21 cellular contexts compared by ENCODE assay signal in the genomic region with DNA sequence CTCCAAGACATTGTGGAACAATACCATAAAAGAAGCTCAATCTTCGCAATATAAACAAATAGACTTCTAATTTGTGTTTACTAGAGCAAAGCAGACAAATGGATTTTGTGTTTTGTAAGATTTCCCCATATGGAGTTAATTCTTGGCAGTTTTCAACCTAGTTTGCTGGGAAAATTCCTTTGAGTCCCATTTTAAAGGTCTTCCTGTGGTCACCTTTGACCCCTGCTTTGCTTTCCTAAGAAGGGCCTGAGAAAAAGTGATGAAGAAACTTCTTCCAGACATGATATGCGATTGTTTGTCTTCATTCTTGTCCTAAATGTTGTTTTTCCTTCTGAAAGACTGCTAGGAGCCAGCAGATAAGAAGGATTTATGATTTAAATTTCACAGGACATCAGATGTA.
"Had no signal": no experiment of that assay in that cellular context is flagged by ENCODE, and none has a peak within 500 bp of the region (broad histone marks: within the 10 kb centered on the region; RNA-seq: fewer than 3 reads in every experiment).

No MANE protein-coding gene starts in this region.

- H3K9me3 Mint-ChIP-seq: activated CD4-positive, alpha-beta memory T cell treated with anti-CD3 and anti-CD28 coated beads for 36 hours; activated T-cell treated with anti-CD3 and anti-CD28 coated beads, Interleukin-2, amount 50 U/mL, for 24 hours had no signal

- H3K79me2 ChIP-seq: hepatocyte had no signal

- H3K4me3 ChIP-seq: adrenal gland, hepatocyte, sigmoid colon, SJCRH30, suprapubic skin, upper lobe of right lung had no signal

- H3K9me3 ChIP-seq: adrenal gland, sigmoid colon, SJCRH30, suprapubic skin, upper lobe of right lung had no signal

- H3K27me3 ChIP-seq: adrenal gland, sigmoid colon, SJCRH30, suprapubic skin, upper lobe of right lung had no signal

- H3K36me3 ChIP-seq: adrenal gland, sigmoid colon, SJCRH30, suprapubic skin, upper lobe of right lung had no signal

- H2AFZ ChIP-seq: hepatocyte had no signal

- H3K36me3 Mint-ChIP-seq: activated CD4-positive, alpha-beta memory T cell treated with anti-CD3 and anti-CD28 coated beads for 36 hours; activated CD8-positive, alpha-beta memory T cell treated with anti-CD3 and anti-CD28 coated beads, Interleukin-2, amount 10 ng/mL, durations not matched to agents 7 days and 5 days; natural killer cell treated with Interleukin-12 subunit alpha and Interleukin-12 subunit beta and Interleukin-15 and Interleukin-18, amount 100 ng/mL, for 72 hours had no signal

- H3K27me3 Mint-ChIP-seq: activated CD8-positive, alpha-beta memory T cell treated with anti-CD3 and anti-CD28 coated beads, Interleukin-2, amount 10 ng/mL, durations not matched to agents 7 days and 5 days; natural killer cell treated with Interleukin-12 subunit alpha and Interleukin-12 subunit beta and Interleukin-15 and Interleukin-18, amount 100 ng/mL, for 72 hours had no signal

- H3K27ac Mint-ChIP-seq: activated CD4-positive, alpha-beta memory T cell treated with anti-CD3 and anti-CD28 coated beads for 36 hours; activated CD4-positive, alpha-beta T cell treated with anti-CD3 and anti-CD28 coated beads for 36 hours; activated CD8-positive, alpha-beta memory T cell treated with anti-CD3 and anti-CD28 coated beads, Interleukin-2, amount 10 ng/mL, durations not matched to agents 7 days and 5 days; activated T-cell treated with anti-CD3 and anti-CD28 coated beads, Interleukin-2, amount 50 U/mL, for 24 hours; natural killer cell treated with Interleukin-12 subunit alpha and Interleukin-12 subunit beta and Interleukin-15 and Interleukin-18, amount 100 ng/mL, for 72 hours had no signal

- DNase-seq: activated CD4-positive, alpha-beta memory T cell treated with anti-CD3 and anti-CD28 coated beads for 36 hours; activated CD4-positive, alpha-beta T cell treated with anti-CD3 and anti-CD28 coated beads for 36 hours; activated CD8-positive, alpha-beta memory T cell treated with anti-CD3 and anti-CD28 coated beads, Interleukin-2, amount 10 ng/mL, durations not matched to agents 7 days and 5 days; activated naive CD4-positive, alpha-beta T cell treated with anti-CD3 and anti-CD28 coated beads, Interleukin-2, amount 50 U/mL, for 16 hours; activated T-cell treated with anti-CD3 and anti-CD28 coated beads, Interleukin-2, amount 50 U/mL, for 24 hours; central memory CD4-positive, alpha-beta T cell; cortex of kidney; effector CD4-positive, alpha-beta T cell; islet precursor cell; sigmoid colon; SJCRH30; stimulated activated CD4-positive, alpha-beta T cell treated with anti-CD3 and anti-CD28 coated beads, Interleukin-4, amount 100 ng/mL, for 24 hours; stimulated activated naive CD4-positive, alpha-beta T cell; T-helper 2 cell; upper lobe of right lung had no signal

- H3K4me2 ChIP-seq: hepatocyte had no signal

- FAIRE-seq: endothelial cell of umbilical vein had no signal

- H3K27ac ChIP-seq: adrenal gland, hepatocyte, sigmoid colon, SJCRH30, suprapubic skin, upper lobe of right lung had no signal

- H3K4me1 Mint-ChIP-seq: activated CD4-positive, alpha-beta T cell treated with anti-CD3 and anti-CD28 coated beads for 36 hours; activated CD8-positive, alpha-beta memory T cell treated with anti-CD3 and anti-CD28 coated beads, Interleukin-2, amount 10 ng/mL, durations not matched to agents 7 days and 5 days had no signal

- H3K4me1 ChIP-seq: sigmoid colon, SJCRH30, suprapubic skin had no signal

- ATAC-seq: activated CD4-positive, alpha-beta T cell treated with anti-CD3 and anti-CD28 coated beads for 36 hours; activated CD8-positive, alpha-beta memory T cell treated with anti-CD3 and anti-CD28 coated beads, Interleukin-2, amount 10 ng/mL, durations not matched to agents 7 days and 5 days; left lobe of liver; natural killer cell treated with Interleukin-12 subunit alpha and Interleukin-12 subunit beta and Interleukin-15 and Interleukin-18, amount 100 ng/mL, for 72 hours had no signal

- H3K4me3 Mint-ChIP-seq: activated CD4-positive, alpha-beta memory T cell treated with anti-CD3 and anti-CD28 coated beads for 36 hours; activated CD4-positive, alpha-beta T cell treated with anti-CD3 and anti-CD28 coated beads for 36 hours; activated CD8-positive, alpha-beta memory T cell treated with anti-CD3 and anti-CD28 coated beads, Interleukin-2, amount 10 ng/mL, durations not matched to agents 7 days and 5 days; activated T-cell treated with anti-CD3 and anti-CD28 coated beads, Interleukin-2, amount 50 U/mL, for 24 hours; natural killer cell treated with Interleukin-12 subunit alpha and Interleukin-12 subunit beta and Interleukin-15 and Interleukin-18, amount 100 ng/mL, for 72 hours had no signal
